ENCODE assay signal across 1 cellular context in genomic region chr1:222616535-222616934, GRCh38.
TF ChIP-seq lines count a peak whose summit lies in the region.

No MANE protein-coding gene starts in this region.

TF ChIP-seq in HepG2, 621 proteins besides CTCF, POLR2A, EP300 and RAD21:
- TF ChIP-seq ZNF318 (CRISPR knock-in tag; IDR thresholded peaks at IDR 0.05) (no peak), ZEB1 (IDR thresholded peaks at IDR 0.05; ENCODE audit: insufficient replicate concordance, low read depth) (no peak), NCOA5 (CRISPR knock-in tag; IDR thresholded peaks at IDR 0.05) (no peak), GATA4 (IDR thresholded peaks at IDR 0.05; ENCODE audit: borderline replicate concordance, low read depth) (no peak), KLF6 (CRISPR knock-in tag; IDR thresholded peaks at IDR 0.05) (no peak), ZBTB39 (CRISPR knock-in tag; IDR thresholded peaks at IDR 0.05) (no peak), ZZZ3 (CRISPR knock-in tag; IDR thresholded peaks at IDR 0.05; ENCODE audit: borderline replicate concordance) (no peak), HNRNPH1 (optimal IDR thresholded peaks at IDR 0.05; ENCODE audit: low read depth, low read length) (no peak), MED13 (CRISPR knock-in tag; IDR thresholded peaks at IDR 0.05) (no peak), BRD4 (CRISPR knock-in tag; IDR thresholded peaks at IDR 0.05) (no peak)
TF ChIP-seq in HepG2: peak in this region for 0.
